Comparison of ENCODE assay signal across 13 cellular contexts in genomic region chr12:42422785-42423184, GRCh38.
DNase-seq lines count a peak whose midpoint lies in the region; ATAC-seq, FAIRE-seq and TF ChIP-seq lines count a peak whose summit lies in the region.
"Had no signal": no experiment of that assay in that cellular context is flagged by ENCODE, and none has a peak within 500 bp of the region (broad histone marks: within the 10 kb centered on the region; RNA-seq: fewer than 3 reads in every experiment).

No MANE protein-coding gene starts in this region.

- H2BK12ac ChIP-seq in mesenchymal stem cell (ENCODE audit: low read length in 2 of 2): no peak overlapping the region

- H2AFZ ChIP-seq in mesenchymal stem cell (ENCODE audit: low read depth, low read length) (no peak overlapping the region), HepG2 (ENCODE audit: low read length) (no peak overlapping the region)

- TF ChIP-seq CTCF in GM13976 (IDR thresholded peaks at IDR 0.05; ENCODE audit: borderline replicate concordance, control extremely low read depth, extremely low read depth, insufficient read depth, missing control alignments) (no peak), HepG2 (CRISPR knock-in tag; IDR thresholded peaks at IDR 0.05) (no peak)

- no peak for TF ChIP-seq POLR2A in HepG2 (IDR thresholded peaks at IDR 0.05; ENCODE audit: insufficient read depth in 1 of 2, low read depth in 2 of 2, low read length in 2 of 2)

- peak; percentile 51 for ATAC-seq in GM21526 (IDR thresholded peaks at IDR 0.05; ENCODE audit: low FRiP score, unreplicated experiment)
- ATAC-seq in HG03442 (IDR thresholded peaks at IDR 0.05; ENCODE audit: unreplicated experiment): peak; percentile 48
- no peak for ATAC-seq in HepG2
- ATAC-seq: stimulated activated effector memory CD8-positive, alpha-beta T cell treated with anti-CD3 and anti-CD28 coated beads, Interleukin-12 subunit alpha, Interleukin-12 subunit beta, amount 100 ng/mL, for 72 hours had no signal

- H3K4me2 ChIP-seq in mesenchymal stem cell (ENCODE audit: low read length, poor library complexity, severe bottlenecking) (no peak overlapping the region), HepG2 (ENCODE audit: low read depth, low read length) (no peak overlapping the region)

- no peak overlapping the region for H3K23ac ChIP-seq in mesenchymal stem cell (ENCODE audit: low read length in 2 of 2)

- H3K9ac ChIP-seq in mesenchymal stem cell (ENCODE audit: low read length) (peak overlapping the region; percentile 56), HepG2 (ENCODE audit: insufficient read depth, low read depth, low read length) (no peak overlapping the region)

- no peaks in the 10 kb centered on the region for H3K27me3 ChIP-seq in mesenchymal stem cell (ENCODE audit: control insufficient read depth in 1 of 2, insufficient read depth in 1 of 2, low read length in 2 of 2)
- H3K27me3 ChIP-seq in HepG2 (ENCODE audit: control insufficient read depth in 1 of 2, insufficient read depth in 2 of 2, low read length in 2 of 2): no peaks in the 10 kb centered on the region

- H3K18ac ChIP-seq in mesenchymal stem cell (ENCODE audit: low read depth in 1 of 2, low read length in 2 of 2): no peak overlapping the region

- CTCF ChIA-PET in HepG2 (lab: Yijun Ruan, JAX; ENCODE audit: low intra/inter-chr PET ratio, low total read pairs): no interaction called here

- no peak overlapping the region for H2BK15ac ChIP-seq in mesenchymal stem cell (ENCODE audit: low read depth, poor library complexity, severe bottlenecking)

- H4K20me1 ChIP-seq in HepG2 (ENCODE audit: insufficient read depth, low read length): no peaks in the 10 kb centered on the region

- in situ Hi-C loops in GM13976 (cut with MboI; ENCODE audit: low sequenced_read_pairs, unreplicated experiment) (no loop called here), HepG2 (cut with HindIII; ENCODE audit: extremely low pct_ligation_motif_present, low pct_unique_long_range_greater_than_20kb) (no loop called here)

- H2BK5ac ChIP-seq in mesenchymal stem cell (ENCODE audit: low read depth, low read length, poor library complexity, severe bottlenecking): no peak overlapping the region

- POLR2A ChIA-PET in HepG2 (lab: Yijun Ruan, JAX): no interaction called here

- no peak for TF ChIP-seq RAD21 in HepG2 (CRISPR knock-in tag; IDR thresholded peaks at IDR 0.05)

- H2AK5ac ChIP-seq in mesenchymal stem cell (ENCODE audit: low read length, severe bottlenecking): no peak overlapping the region

- no peak overlapping the region for H2BK120ac ChIP-seq in mesenchymal stem cell (ENCODE audit: low read depth, low read length)

- no TSS peak for BruUV-seq in HepG2 (replicated peaks; lab: Mats Ljungman, UMichigan)

- no peak overlapping the region for H4K91ac ChIP-seq in mesenchymal stem cell (ENCODE audit: low read length)

- H3K79me2 ChIP-seq in HepG2 (ENCODE audit: insufficient read depth, low read length): no peaks in the 10 kb centered on the region

- H3K4ac ChIP-seq in mesenchymal stem cell (ENCODE audit: low read depth in 1 of 2, low read length in 2 of 2): no peak overlapping the region

- TF ChIP-seq EP300 in HepG2 (IDR thresholded peaks at IDR 0.05; ENCODE audit: low read depth in 2 of 2, low read length in 2 of 2) (no peak), HepG2 (CRISPR knock-in tag; IDR thresholded peaks at IDR 0.05; ENCODE audit: borderline replicate concordance) (no peak)

- no peak overlapping the region for H3K14ac ChIP-seq in mesenchymal stem cell (ENCODE audit: low read length in 2 of 2)

- H3K36me3 ChIP-seq in mesenchymal stem cell (ENCODE audit: control insufficient read depth in 1 of 2, insufficient read depth in 2 of 2, low read depth in 1 of 2, low read length in 2 of 2) (peaks cover 0 to 3% of the 10 kb centered on the region in 2 experiments), HepG2 (replicated peaks in 1 of 2; ENCODE audit: control insufficient read depth in 1 of 2, insufficient read depth in 2 of 2, low read length in 2 of 2) (no peaks in the 10 kb centered on the region)

- intact Hi-C loops in HepG2 (cut with micrococcal nuclease; ENCODE audit: unreplicated experiment): no loop called here

- peaks cover 8% of the 10 kb centered on the region for H3K79me1 ChIP-seq in mesenchymal stem cell (replicated peaks; ENCODE audit: low read length, poor library complexity, severe bottlenecking)

- H3K4me1 ChIP-seq in mesenchymal stem cell (ENCODE audit: control insufficient read depth, insufficient read depth, low read depth, low read length) (no peaks in the 10 kb centered on the region), HepG2 (ENCODE audit: insufficient read depth, low read length) (no peaks in the 10 kb centered on the region)

- H3K4me3 ChIP-seq in mesenchymal stem cell (ENCODE audit: insufficient read depth in 1 of 2, low read depth in 1 of 2, low read length in 2 of 2) (no peak overlapping the region), HepG2 (replicated peaks in 1 of 3; ENCODE audit: insufficient read depth in 1 of 3, low read depth in 2 of 3, low read length in 3 of 3) (no peak overlapping the region)

- peak; percentile 28 for DNase-seq in GM13976 (ENCODE audit: low spot score)
- no peak for DNase-seq in mesenchymal stem cell
- DNase-seq in NCI-H2227 (lab: John Stamatoyannopoulos, UW; ENCODE audit: unreplicated experiment): no peak
- DNase-seq in mucosa of gallbladder (ENCODE audit: low spot score): no peak
- no peak for DNase-seq in HepG2 (ENCODE audit: low spot score)
- DNase-seq: activated CD4-positive, alpha-beta T cell treated with anti-CD3 and anti-CD28 coated beads, Interleukin-2, amount 10 ng/mL, durations not matched to agents 24 days and 14 days; activated naive CD8-positive, alpha-beta T cell treated with anti-CD3 and anti-CD28 coated beads, Interleukin-2, amount 10 ng/mL, durations not matched to agents 7 days and 5 days; islet precursor cell; NCI-H1092; NCI-H345 had no signal

- no peak for FAIRE-seq in HepG2 (lab: Jason Lieb, UNC)

- H3K27ac ChIP-seq in mesenchymal stem cell (ENCODE audit: low read length, poor library complexity, severe bottlenecking): no peak overlapping the region
- H3K27ac ChIP-seq in HepG2 (ENCODE audit: extremely low read length, insufficient read depth, low read length): no peak overlapping the region

- H3K9me3 ChIP-seq in mesenchymal stem cell (ENCODE audit: control insufficient read depth, low read length) (no peaks in the 10 kb centered on the region), HepG2 (ENCODE audit: low read length) (no peaks in the 10 kb centered on the region)

- no peak overlapping the region for H4K8ac ChIP-seq in mesenchymal stem cell (ENCODE audit: low read length)

- no CpG with 5 or more reads among the region's 1 CpG for WGBS in mesenchymal stem cell
- 97% methylated on average over 1 of the region's 1 CpG for WGBS in HepG2 (ENCODE audit: low lambda C conversion rate)

TF ChIP-seq in HepG2, 621 proteins besides CTCF, POLR2A, EP300 and RAD21:
- TF ChIP-seq PAXIP1 (CRISPR knock-in tag; conservative IDR thresholded peaks at IDR 0.05): no peak
- TF ChIP-seq ZNF543 (CRISPR knock-in tag; IDR thresholded peaks at IDR 0.05): no peak
